ENCODE assay signal across 11 cellular contexts in the genomic region with DNA sequence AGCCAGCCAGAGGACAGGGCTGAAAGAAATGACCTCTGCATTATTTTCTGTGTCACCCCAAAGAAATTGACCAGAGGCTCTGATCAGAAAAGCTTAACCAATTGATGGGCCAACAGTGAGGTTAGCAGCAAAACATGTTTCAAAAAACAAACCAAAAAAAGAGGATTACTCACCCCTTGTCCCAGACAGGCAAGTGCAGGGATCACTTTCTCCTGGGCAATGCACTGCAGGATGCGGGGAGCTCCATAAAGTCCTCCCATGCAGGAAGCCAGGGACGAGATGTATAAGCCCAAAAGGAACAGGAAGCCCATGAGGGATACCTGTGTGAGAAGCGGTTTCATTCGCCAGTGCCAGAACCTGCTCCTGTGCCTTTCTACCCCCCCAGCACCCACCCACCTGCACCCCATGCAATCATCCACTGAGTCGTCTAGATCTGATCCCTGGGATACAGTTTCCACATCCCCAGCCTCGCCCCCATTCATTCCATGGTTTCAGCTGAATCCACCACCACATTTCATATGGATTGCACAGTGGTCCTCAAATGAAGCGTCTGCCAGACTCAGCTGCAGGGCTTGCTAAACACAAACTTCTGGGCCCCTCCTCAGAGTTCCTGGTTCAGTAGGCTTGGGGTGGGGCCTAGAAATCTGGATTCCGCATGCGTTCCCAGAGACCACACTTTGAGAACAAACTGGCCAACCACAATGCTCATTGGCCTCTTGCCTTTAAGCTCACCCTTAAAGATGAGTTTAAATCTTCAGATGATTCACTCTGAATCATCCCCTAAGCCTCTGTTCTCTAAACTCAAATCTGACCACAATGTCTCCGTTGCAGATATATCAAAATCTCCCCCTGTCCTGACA. TPM values are rescaled to one million over a fixed set of nuclear protein-coding genes. Genes with fewer than 3 reads are reported as not detected.
DNase-seq lines count a peak whose midpoint lies in the region; ATAC-seq and TF ChIP-seq lines count a peak whose summit lies in the region.
"Had no signal": no experiment of that assay in that cellular context is flagged by ENCODE, and none has a peak within 500 bp of the region (broad histone marks: within the 10 kb centered on the region; RNA-seq: fewer than 3 reads in every experiment).

No MANE protein-coding gene starts in this region.

- H3K27me3 Mint-ChIP-seq in activated CD8-positive, alpha-beta memory T cell treated with anti-CD3 and anti-CD28 coated beads, Interleukin-2, amount 10 ng/mL, durations not matched to agents 7 days and 5 days: peaks cover 9% of the 10 kb centered on the region

- peak; percentile 43 for DNase-seq in activated CD8-positive, alpha-beta memory T cell treated with anti-CD3 and anti-CD28 coated beads, Interleukin-2, amount 10 ng/mL, durations not matched to agents 7 days and 5 days
- no peak for DNase-seq in activated CD8-positive, alpha-beta memory T cell treated with anti-CD3 and anti-CD28 coated beads, Interleukin-2, amount 50 U/mL, for 48 hours
- DNase-seq in RWPE1 (ENCODE audit: low spot score): peak; percentile 76
- peak; percentile 56 for DNase-seq in epithelial cell of proximal tubule (ENCODE audit: low read depth)
- peak; percentile 50 for DNase-seq in stimulated activated naive CD8-positive, alpha-beta T cell treated with anti-CD3 and anti-CD28 coated beads, Interleukin-15, Interleukin-2, amounts not matched to agents 100 U/mL and 50 U/mL, for 24 hours
- no peak for DNase-seq in activated CD4-positive, CD25-positive, alpha-beta regulatory T cell treated with anti-CD3 and anti-CD28 coated beads, Interleukin-2, amount 50 U/mL, for 72 hours
- no peak for DNase-seq in cerebellar cortex (ENCODE audit: low spot score)
- DNase-seq: Kasumi-1; stimulated activated naive CD4-positive, alpha-beta T cell had no signal

- TF ChIP-seq CTCF in RWPE1 (conservative IDR thresholded peaks at IDR 0.05; ENCODE audit: low read depth) (no peak), epithelial cell of proximal tubule (conservative IDR thresholded peaks at IDR 0.05; ENCODE audit: low read depth, low read length) (no peak)

- peaks cover 40% of the 10 kb centered on the region for H3K4me1 Mint-ChIP-seq in activated CD8-positive, alpha-beta memory T cell treated with anti-CD3 and anti-CD28 coated beads, Interleukin-2, amount 10 ng/mL, durations not matched to agents 7 days and 5 days

- H3K4me3 ChIP-seq in epithelial cell of proximal tubule (ENCODE audit: low read depth, low read length): no peak overlapping the region

- peak overlapping the region; percentile 27 for H3K27ac Mint-ChIP-seq in activated CD8-positive, alpha-beta memory T cell treated with anti-CD3 and anti-CD28 coated beads, Interleukin-2, amount 10 ng/mL, durations not matched to agents 7 days and 5 days

- POLR2A ChIA-PET in RWPE1 (lab: Yijun Ruan, JAX; ENCODE audit: low non-redundant PET): no interaction called here

- no peak overlapping the region for H3K4me3 Mint-ChIP-seq in activated CD8-positive, alpha-beta memory T cell treated with anti-CD3 and anti-CD28 coated beads, Interleukin-2, amount 10 ng/mL, durations not matched to agents 7 days and 5 days

- peaks cover 2% of the 10 kb centered on the region for H3K9me3 Mint-ChIP-seq in activated CD8-positive, alpha-beta memory T cell treated with anti-CD3 and anti-CD28 coated beads, Interleukin-2, amount 10 ng/mL, durations not matched to agents 7 days and 5 days (ENCODE audit: low read depth)

- ATAC-seq in activated CD8-positive, alpha-beta memory T cell treated with anti-CD3 and anti-CD28 coated beads, Interleukin-2, amount 10 ng/mL, durations not matched to agents 7 days and 5 days: no peak
- peak; percentile 99 for ATAC-seq in stimulated activated naive CD8-positive, alpha-beta T cell treated with anti-CD3 and anti-CD28 coated beads, Interleukin-15, Interleukin-2, amounts not matched to agents 100 U/mL and 50 U/mL, for 24 hours
- ATAC-seq in HG03565 (IDR thresholded peaks at IDR 0.05; ENCODE audit: unreplicated experiment): no peak

- CTCF ChIA-PET in activated CD8-positive, alpha-beta memory T cell treated with anti-CD3 and anti-CD28 coated beads, Interleukin-2, amount 10 ng/mL, durations not matched to agents 7 days and 5 days (lab: Charles Lee): interaction anchor here (1.0 to 1.4 kb wide), 3 partner anchors 9 to 15 kb away, joined by 3 to 5 read pairs (median 4); no protein-coding TSS in a partner anchor
- CTCF ChIA-PET in RWPE1 (lab: Yijun Ruan, JAX): no interaction called here

- H3K27ac ChIP-seq in RWPE1: peak overlapping the region; percentile 86
- H3K27ac ChIP-seq: C4-2B had no signal

- peaks cover 10% of the 10 kb centered on the region for H3K36me3 Mint-ChIP-seq in activated CD8-positive, alpha-beta memory T cell treated with anti-CD3 and anti-CD28 coated beads, Interleukin-2, amount 10 ng/mL, durations not matched to agents 7 days and 5 days

RNA-seq across cellular contexts. Expression of gene HEG1, which starts 54.4 kb away (rescaled TPM):
- 10 to 100 TPM; 38.5 to 75.6 TPM for total RNA-seq in activated CD8-positive, alpha-beta memory T cell treated with anti-CD3 and anti-CD28 coated beads, Interleukin-2, amount 10 ng/mL, durations not matched to agents 7 days and 5 days
- 17.6 and 19.6 TPM in 2 replicates for total RNA-seq in epithelial cell of proximal tubule

Comparison
In these comparisons a context has a peak if more than half of its experiments do, and no peak if none do; other contexts are left out.
1. DNase-seq: peak in activated CD8-positive, alpha-beta memory T cell treated with anti-CD3 and anti-CD28 coated beads, Interleukin-2, amount 10 ng/mL, durations not matched to agents 7 days and 5 days (single experiment), RWPE1 (single experiment), epithelial cell of proximal tubule (single experiment) and stimulated activated naive CD8-positive, alpha-beta T cell treated with anti-CD3 and anti-CD28 coated beads, Interleukin-15, Interleukin-2, amounts not matched to agents 100 U/mL and 50 U/mL, for 24 hours (single experiment); none in activated CD8-positive, alpha-beta memory T cell treated with anti-CD3 and anti-CD28 coated beads, Interleukin-2, amount 50 U/mL, for 48 hours (single experiment), activated CD4-positive, CD25-positive, alpha-beta regulatory T cell treated with anti-CD3 and anti-CD28 coated beads, Interleukin-2, amount 50 U/mL, for 72 hours (single experiment) and cerebellar cortex (single experiment).